In genomic region chr5:14701556-14701955, GRCh38 we compare ENCODE assay signal across 15 cellular contexts. TPM values are rescaled to one million over a fixed set of nuclear protein-coding genes. Genes with fewer than 3 reads are reported as not detected.
DNase-seq lines count a peak whose midpoint lies in the region; ATAC-seq and TF ChIP-seq lines count a peak whose summit lies in the region.
"Had no signal": no experiment of that assay in that cellular context is flagged by ENCODE, and none has a peak within 500 bp of the region (broad histone marks: within the 10 kb centered on the region; RNA-seq: fewer than 3 reads in every experiment).

No MANE protein-coding gene starts in this region.

- no peak overlapping the region for H3K4me3 Mint-ChIP-seq in activated CD4-positive, alpha-beta T cell treated with anti-CD3 and anti-CD28 coated beads, Interleukin-2, amount 10 ng/mL, durations not matched to agents 7 days and 5 days
- H3K4me3 Mint-ChIP-seq in IgD-negative memory B cell (no peak overlapping the region), MCF 10A (ENCODE audit: unreplicated experiment) (no peak overlapping the region), neural crest cell (no peak overlapping the region)

- peaks cover 69% of the 10 kb centered on the region for H3K4me1 Mint-ChIP-seq in activated CD4-positive, alpha-beta T cell treated with anti-CD3 and anti-CD28 coated beads, Interleukin-2, amount 10 ng/mL, durations not matched to agents 7 days and 5 days
- peaks cover 5 to 20% (median 9%) of the 10 kb centered on the region in 3 donors for H3K4me1 Mint-ChIP-seq in IgD-negative memory B cell
- H3K4me1 Mint-ChIP-seq in MCF 10A (ENCODE audit: insufficient read depth, unreplicated experiment) = peaks cover 18% of the 10 kb centered on the region
- H3K4me1 Mint-ChIP-seq in neural crest cell = no peaks in the 10 kb centered on the region

- no peak for DNase-seq in activated CD4-positive, alpha-beta T cell treated with anti-CD3 and anti-CD28 coated beads, Interleukin-2, amount 10 ng/mL, durations not matched to agents 7 days and 5 days
- no peak for DNase-seq in activated CD4-positive, alpha-beta T cell treated with anti-CD3 and anti-CD28 coated beads for 4 hours
- no peak for DNase-seq in MCF 10A (ENCODE audit: unreplicated experiment)
- no peak for DNase-seq in neural crest cell (ENCODE audit: low read depth, low spot score)
- no peak for DNase-seq in NCI-H1105 (lab: John Stamatoyannopoulos, UW)
- DNase-seq: kidney; NCI-H1417; NCI-H82; Peyer's patch; SK-N-SH; stimulated activated CD4-positive, alpha-beta T cell treated with anti-CD3 and anti-CD28 coated beads, Interleukin-12 subunit alpha, Interleukin-12 subunit beta, amount 100 ng/mL, for 4 hours; uterus had no signal

- H3K9me3 Mint-ChIP-seq in activated CD4-positive, alpha-beta T cell treated with anti-CD3 and anti-CD28 coated beads, Interleukin-2, amount 10 ng/mL, durations not matched to agents 7 days and 5 days = no peaks in the 10 kb centered on the region
- H3K9me3 Mint-ChIP-seq in IgD-negative memory B cell (no peaks in the 10 kb centered on the region), MCF 10A (ENCODE audit: unreplicated experiment) (no peaks in the 10 kb centered on the region), neural crest cell (no peaks in the 10 kb centered on the region)

- peak overlapping the region; percentile 66 for H3K27ac Mint-ChIP-seq in activated CD4-positive, alpha-beta T cell treated with anti-CD3 and anti-CD28 coated beads, Interleukin-2, amount 10 ng/mL, durations not matched to agents 7 days and 5 days
- H3K27ac Mint-ChIP-seq in IgD-negative memory B cell (peak overlapping the region; percentile 28 to 90 (median 75)), MCF 10A (ENCODE audit: low read depth, unreplicated experiment) (peak overlapping the region; percentile 90), neural crest cell (ENCODE audit: unreplicated experiment) (peak overlapping the region; percentile 35)

- CTCF ChIA-PET in activated CD4-positive, alpha-beta T cell treated with anti-CD3 and anti-CD28 coated beads, Interleukin-2, amount 10 ng/mL, durations not matched to agents 7 days and 5 days (lab: Charles Lee) = interaction anchor here (1.2 to 1.4 kb wide), 2 partner anchors 14 to 16 kb away, joined by 3 read pairs; no protein-coding TSS in a partner anchor
- CTCF ChIA-PET in MCF 10A (lab: Yijun Ruan, JAX) = interaction anchor here (0.7 to 7.0 kb wide), 6 partner anchors 11 to 308 kb away, joined by 3 to 47 read pairs (median 4); no protein-coding TSS in a partner anchor

- no peak for TF ChIP-seq CTCF in MCF 10A (IDR thresholded peaks at IDR 0.05; ENCODE audit: unreplicated experiment)
- TF ChIP-seq CTCF in neural crest cell (conservative IDR thresholded peaks at IDR 0.05) = no peak

- intact Hi-C loops in MCF 10A (cut with micrococcal nuclease) = no loop called here

- no TSS peak for BruUV-seq in MCF 10A (replicated peaks; lab: Mats Ljungman, UMichigan)

- POLR2A ChIA-PET in activated CD4-positive, alpha-beta T cell treated with anti-CD3 and anti-CD28 coated beads, Interleukin-2, amount 10 ng/mL, durations not matched to agents 7 days and 5 days (lab: Charles Lee) = no interaction called here
- POLR2A ChIA-PET in MCF 10A (lab: Yijun Ruan, JAX) = interaction anchor here (0.7 to 1.4 kb wide), 2 partner anchors 27 to 168 kb away, joined by 4 read pairs; no protein-coding TSS in a partner anchor

- ATAC-seq in HG03378 (IDR thresholded peaks at IDR 0.05; ENCODE audit: unreplicated experiment) (no peak), GM18517 (IDR thresholded peaks at IDR 0.05; ENCODE audit: unreplicated experiment) (no peak)

- H3K27me3 Mint-ChIP-seq in activated CD4-positive, alpha-beta T cell treated with anti-CD3 and anti-CD28 coated beads, Interleukin-2, amount 10 ng/mL, durations not matched to agents 7 days and 5 days = no peaks in the 10 kb centered on the region
- H3K27me3 Mint-ChIP-seq in IgD-negative memory B cell (no peaks in the 10 kb centered on the region), MCF 10A (ENCODE audit: insufficient read depth, unreplicated experiment) (no peaks in the 10 kb centered on the region), neural crest cell (ENCODE audit: low read depth) (no peaks in the 10 kb centered on the region)

- peaks cover 87% of the 10 kb centered on the region for H3K36me3 Mint-ChIP-seq in activated CD4-positive, alpha-beta T cell treated with anti-CD3 and anti-CD28 coated beads, Interleukin-2, amount 10 ng/mL, durations not matched to agents 7 days and 5 days (ENCODE audit: low read depth)
- H3K36me3 Mint-ChIP-seq in IgD-negative memory B cell (peaks cover 17% of the 10 kb centered on the region), MCF 10A (ENCODE audit: insufficient read depth, unreplicated experiment) (peaks cover 38% of the 10 kb centered on the region), neural crest cell (ENCODE audit: low read depth) (peaks cover 17% of the 10 kb centered on the region)

RNA-seq across cellular contexts. Expression of gene OTULIN, which starts 37.0 kb away (rescaled TPM):
- total RNA-seq in activated CD4-positive, alpha-beta T cell treated with anti-CD3 and anti-CD28 coated beads, Interleukin-2, amount 10 ng/mL, durations not matched to agents 7 days and 5 days = 10 to 100 TPM; 62.5 to 63.2 TPM
- polyA plus RNA-seq in IgD-negative memory B cell = 20.9 TPM
- total RNA-seq in MCF 10A (2022) (27.0 and 34.6 TPM in 2 replicates), neural crest cell (33.7 and 37.4 TPM in 2 replicates)

Comparison
In these comparisons a context has a peak if more than half of its experiments do, and no peak if none do; other contexts are left out.
1. H3K27ac Mint-ChIP-seq: peak in every context shown above with its lines; median percentile 90 in MCF 10A; 75 in IgD-negative memory B cell; 66 in activated CD4-positive, alpha-beta T cell treated with anti-CD3 and anti-CD28 coated beads, Interleukin-2, amount 10 ng/mL, durations not matched to agents 7 days and 5 days; 35 in neural crest cell.